In genomic region chr6:108423982-108424695, GRCh38 we compare ENCODE assay signal across 20 cellular contexts.
"Had no signal": no experiment of that assay in that cellular context is flagged by ENCODE, and none has a peak within 500 bp of the region (broad histone marks: within the 10 kb centered on the region; RNA-seq: fewer than 3 reads in every experiment).

No MANE protein-coding gene starts in this region.

- H3K27me3 ChIP-seq: neutrophil, sigmoid colon, stomach, testis, upper lobe of right lung had no signal

- H3K79me2 ChIP-seq: parathyroid adenoma had no signal

- H3K4me1 ChIP-seq: parathyroid adenoma, sigmoid colon, stomach, testis, upper lobe of right lung had no signal

- H3K4me3 ChIP-seq: sigmoid colon, stomach, testis, upper lobe of right lung had no signal

- H2AFZ ChIP-seq: parathyroid adenoma had no signal

- H3K36me3 ChIP-seq: neutrophil, sigmoid colon, stomach, upper lobe of right lung had no signal

- H3K9ac ChIP-seq: parathyroid adenoma had no signal

- H3K9me3 ChIP-seq: neutrophil, sigmoid colon, stomach, testis, upper lobe of right lung had no signal

- H3K27ac ChIP-seq: neutrophil, parathyroid adenoma, sigmoid colon, stomach, testis, upper lobe of right lung had no signal

- DNase-seq: activated CD4-positive, alpha-beta T cell treated with anti-CD3 and anti-CD28 coated beads, Interleukin-2, amount 50 U/mL, for 1 hour; activated naive CD4-positive, alpha-beta T cell treated with Interleukin-2 at 50 U/mL for 16 hours; activated T-cell treated with anti-CD3 and anti-CD28 coated beads for 4 hours; aorta; dermis blood vessel endothelial cell; glutamatergic neuron; kidney glomerular epithelial cell; mesendoderm; natural killer cell; sigmoid colon; stimulated activated CD4-positive, alpha-beta T cell treated with anti-CD3 and anti-CD28 coated beads, Interleukin-12 subunit alpha, Interleukin-12 subunit beta, amount 100 ng/mL, for 4 hours; stimulated activated CD4-positive, alpha-beta T cell treated with anti-CD3 and anti-CD28 coated beads, Interleukin-2, amount 100 ng/mL, for 24 hours; stomach; testis; upper lobe of right lung had no signal

- ATAC-seq: activated CD4-positive, CD25-positive, alpha-beta regulatory T cell treated with anti-CD3 and anti-CD28 coated beads, Interleukin-2, amount 50 U/mL, for 24 hours; activated T-helper 17 cell treated with anti-CD3 and anti-CD28 coated beads, Interleukin-2, amount 50 U/mL, for 72 hours; esophagus mucosa; natural killer cell; upper lobe of right lung had no signal
